8 cellular contexts compared by ENCODE assay signal in genomic region chr21:34693192-34693810, GRCh38. TPM values are rescaled to one million over a fixed set of nuclear protein-coding genes. Genes with fewer than 3 reads are reported as not detected.
DNase-seq lines count a peak whose midpoint lies in the region; ATAC-seq and TF ChIP-seq lines count a peak whose summit lies in the region.

No MANE protein-coding gene starts in this region.

- peak; percentile 83 to 90 for TF ChIP-seq CTCF in GM23338 (conservative IDR thresholded peaks at IDR 0.05; ENCODE audit: low read depth in 2 of 2)
- TF ChIP-seq CTCF in osteocyte (IDR thresholded peaks at IDR 0.05): peak; percentile 87

- H3K27me3 ChIP-seq in CD4-positive, CD25-positive, alpha-beta regulatory T cell (ENCODE audit: control insufficient read depth, insufficient read depth, low read length): peaks cover 5% of the 10 kb centered on the region
- no peaks in the 10 kb centered on the region for H3K27me3 ChIP-seq in GM23338 (ENCODE audit: insufficient read depth)

- H3K36me3 ChIP-seq in CD4-positive, CD25-positive, alpha-beta regulatory T cell (ENCODE audit: control insufficient read depth, insufficient read depth, low read length): no peaks in the 10 kb centered on the region
- H3K36me3 ChIP-seq in GM23338 (ENCODE audit: insufficient read depth): no peaks in the 10 kb centered on the region

- peaks cover 0 to 4% (median 0%) of the 10 kb centered on the region in 4 donors for H3K4me1 Mint-ChIP-seq in CD4-positive, CD25-positive, alpha-beta regulatory T cell
- peaks cover 30% of the 10 kb centered on the region for H3K4me1 Mint-ChIP-seq in GM23338
- no peaks in the 10 kb centered on the region for H3K4me1 Mint-ChIP-seq in osteocyte (ENCODE audit: unreplicated experiment)

- no peaks in the 10 kb centered on the region for H3F3A ChIP-seq in GM23338 (replicated peaks; ENCODE audit: low read depth)

- no peak overlapping the region for H2AFZ ChIP-seq in GM23338

- no peak overlapping the region for H3K27ac Mint-ChIP-seq in CD4-positive, CD25-positive, alpha-beta regulatory T cell
- no peak overlapping the region for H3K27ac Mint-ChIP-seq in GM23338
- no peak overlapping the region for H3K27ac Mint-ChIP-seq in osteocyte (ENCODE audit: unreplicated experiment)

- DNase-seq in CD4-positive, CD25-positive, alpha-beta regulatory T cell: peak; percentile 16 to 69 (median 42)
- peak; percentile 85 for DNase-seq in GM23338 (ENCODE audit: low spot score)
- DNase-seq in NCI-H446 treated with DMSO at 0.1 percent for 48 hours (lab: John Stamatoyannopoulos, UW): peak; percentile 18
- DNase-seq in activated CD4-positive, alpha-beta T cell treated with anti-CD3 and anti-CD28 coated beads, Interleukin-2, amount 50 U/mL, for 4 hours: peak; percentile 25 to 29
- peak; percentile 83 for DNase-seq in fibroblast of peridontal ligament (ENCODE audit: extremely low read depth)
- DNase-seq in osteocyte (ENCODE audit: extremely low spot score, unreplicated experiment): no peak

- no peaks in the 10 kb centered on the region for H4K20me1 ChIP-seq in GM23338 (replicated peaks; ENCODE audit: insufficient read depth)

- H3K4me1 ChIP-seq in CD4-positive, CD25-positive, alpha-beta regulatory T cell (ENCODE audit: control insufficient read depth, insufficient read depth, low read length, poor library complexity, severe bottlenecking): no peaks in the 10 kb centered on the region
- H3K4me1 ChIP-seq in GM23338 (ENCODE audit: insufficient read depth): peaks cover 20% of the 10 kb centered on the region

- no peaks in the 10 kb centered on the region for H3K36me3 Mint-ChIP-seq in CD4-positive, CD25-positive, alpha-beta regulatory T cell
- H3K36me3 Mint-ChIP-seq in GM23338 (ENCODE audit: low read depth) (peaks cover 7% of the 10 kb centered on the region; the same call in 2 of the 3 replicates), osteocyte (ENCODE audit: unreplicated experiment) (no peaks in the 10 kb centered on the region)

- no peak overlapping the region for H3K4me3 ChIP-seq in CD4-positive, CD25-positive, alpha-beta regulatory T cell (ENCODE audit: low read depth, low read length)
- H3K4me3 ChIP-seq in GM23338: no peak overlapping the region

- H3K9me3 Mint-ChIP-seq in CD4-positive, CD25-positive, alpha-beta regulatory T cell: peaks cover 0 to 2% (median 0%) of the 10 kb centered on the region in 7 donors
- peaks cover 16% of the 10 kb centered on the region for H3K9me3 Mint-ChIP-seq in GM23338
- H3K9me3 Mint-ChIP-seq in osteocyte (ENCODE audit: unreplicated experiment): peaks cover 6% of the 10 kb centered on the region

- H3K4me2 ChIP-seq in GM23338: 0 out of 2 replicates have a peak overlapping the region, but pooled peaks have one; percentile 0

- no peak overlapping the region for H3K27ac ChIP-seq in CD4-positive, CD25-positive, alpha-beta regulatory T cell (ENCODE audit: insufficient read depth, low read length, poor library complexity, severe bottlenecking)
- H3K27ac ChIP-seq in GM23338 (ENCODE audit: low read depth): no peak overlapping the region

- no peaks in the 10 kb centered on the region for H3K79me2 ChIP-seq in GM23338 (replicated peaks; ENCODE audit: insufficient read depth)

- H3K27me3 Mint-ChIP-seq in CD4-positive, CD25-positive, alpha-beta regulatory T cell: peaks cover 47% of the 10 kb centered on the region
- H3K27me3 Mint-ChIP-seq in GM23338 (ENCODE audit: insufficient read depth, low read depth, poor library complexity): peaks cover 7% of the 10 kb centered on the region
- H3K27me3 Mint-ChIP-seq in osteocyte (ENCODE audit: unreplicated experiment): peaks cover 48% of the 10 kb centered on the region

- H3K9me2 ChIP-seq in GM23338 (ENCODE audit: insufficient read depth): peaks cover 7% of the 10 kb centered on the region; the same call in 1 of the 2 replicates

- H3K4me3 Mint-ChIP-seq in CD4-positive, CD25-positive, alpha-beta regulatory T cell: no peak overlapping the region
- no peak overlapping the region for H3K4me3 Mint-ChIP-seq in GM23338
- H3K4me3 Mint-ChIP-seq in osteocyte (ENCODE audit: unreplicated experiment): no peak overlapping the region

- no peaks in the 10 kb centered on the region for H3K9me3 ChIP-seq in CD4-positive, CD25-positive, alpha-beta regulatory T cell (ENCODE audit: control insufficient read depth in 2 of 2, low read length in 2 of 2)

- no peak for ATAC-seq in CD4-positive, CD25-positive, alpha-beta regulatory T cell (ENCODE audit: low read depth in 2 of 2)
- ATAC-seq in GM23338: peak; percentile 67
- ATAC-seq in HG02870 (IDR thresholded peaks at IDR 0.05; ENCODE audit: unreplicated experiment): no peak
- ATAC-seq in GM21360 (IDR thresholded peaks at IDR 0.05; ENCODE audit: unreplicated experiment): no peak

TF ChIP-seq in GM23338, 12 proteins besides CTCF, POLR2A, EP300 and RAD21:
- TF ChIP-seq ZNF462 (CRISPR knock-in tag; IDR thresholded peaks at IDR 0.05) (no peak), POLR2AphosphoS5 (IDR thresholded peaks at IDR 0.05; ENCODE audit: low read depth) (no peak), STAT1 (IDR thresholded peaks at IDR 0.05; ENCODE audit: unreplicated experiment) (no peak), CREB1 (CRISPR knock-in tag; IDR thresholded peaks at IDR 0.05; ENCODE audit: low read depth) (no peak), NANOG (IDR thresholded peaks at IDR 0.05; ENCODE audit: borderline replicate concordance) (no peak), EZH2phosphoT487 (IDR thresholded peaks at IDR 0.05; ENCODE audit: unreplicated experiment) (no peak), JUNB (IDR thresholded peaks at IDR 0.05; ENCODE audit: unreplicated experiment) (no peak), EZH2 (IDR thresholded peaks at IDR 0.05; ENCODE audit: low read depth, unreplicated experiment) (no peak), ZNF114 (CRISPR knock-in tag; IDR thresholded peaks at IDR 0.05) (no peak)

RNA-seq across cellular contexts. Expression of gene CLIC6, which starts 24.5 kb away (rescaled TPM):
- total RNA-seq in CD4-positive, CD25-positive, alpha-beta regulatory T cell: not detected
- polyA plus RNA-seq in CD4-positive, CD25-positive, alpha-beta regulatory T cell: not detected
- total RNA-seq in GM23338 (2014; rRNA removed; shearing (Covaris generic)): 1.2 and 1.5 TPM in 2 replicates
- 0.92 and 1.1 TPM in 2 replicates for polyA plus RNA-seq in GM23338 (2016; fragmentation: Nextera tagmentation; extraction: Ambion mirVana)
- total RNA-seq in osteocyte: 0.16 and 0.40 TPM in 2 replicates
